23 cellular contexts compared by ENCODE assay signal in the genomic region with DNA sequence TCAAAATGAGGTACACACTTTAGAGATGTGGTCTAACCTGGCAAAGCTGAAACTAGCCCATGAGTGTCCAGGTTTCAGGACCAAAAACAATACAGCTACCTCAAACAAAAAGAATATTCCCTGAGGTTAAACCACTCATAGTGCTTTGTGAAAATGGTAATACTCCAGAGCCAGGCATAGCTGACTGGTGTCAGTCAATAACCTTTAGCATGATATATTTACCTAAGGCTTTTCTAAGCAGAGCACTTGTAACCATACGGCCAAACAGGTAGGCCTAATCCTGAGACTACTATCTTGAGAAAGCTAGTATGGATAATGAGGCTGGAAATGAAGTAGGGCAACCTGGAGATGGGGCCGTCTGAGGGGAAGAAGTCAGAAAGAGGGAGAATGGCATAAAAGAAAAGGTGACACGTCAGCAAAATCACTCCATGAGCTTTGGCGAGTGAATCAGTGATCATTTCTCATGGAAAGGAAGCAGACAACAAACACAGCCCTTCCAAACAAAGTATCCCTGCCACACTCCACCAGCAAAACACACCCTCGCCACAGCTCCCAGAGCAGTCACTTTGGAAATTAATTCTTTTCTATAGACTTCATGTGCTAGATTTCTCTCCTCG. TPM values are rescaled to one million over a fixed set of nuclear protein-coding genes. Genes with fewer than 3 reads are reported as not detected.
"Had no signal": no experiment of that assay in that cellular context is flagged by ENCODE, and none has a peak within 500 bp of the region (broad histone marks: within the 10 kb centered on the region; RNA-seq: fewer than 3 reads in every experiment).

No MANE protein-coding gene starts in this region.

- H3K9me3 Mint-ChIP-seq: activated naive CD4-positive, alpha-beta T cell treated with anti-CD3 and anti-CD28 coated beads, Interleukin-2, amount 50 U/mL, for 72 hours; stimulated activated memory B cell treated with anti-CD40 and anti-IgM and Interleukin-4, amounts not matched to agents 10 μg/mL and 1 μg/mL and 100 μg/mL, for 72 hours had no signal

- H3K4me3 ChIP-seq: adrenal gland, gastroesophageal sphincter, heart left ventricle, sigmoid colon, spleen, thoracic aorta, upper lobe of left lung had no signal

- H3K36me3 ChIP-seq: adrenal gland, gastroesophageal sphincter, heart left ventricle, sigmoid colon, spleen, thoracic aorta, upper lobe of left lung had no signal

- ATAC-seq: activated CD4-positive, CD25-positive, alpha-beta regulatory T cell treated with anti-CD3 and anti-CD28 coated beads, Interleukin-2, amount 50 U/mL, for 24 hours; activated naive CD4-positive, alpha-beta T cell treated with anti-CD3 and anti-CD28 coated beads, Interleukin-2, amount 50 U/mL, for 72 hours; gastroesophageal sphincter; heart left ventricle; left ventricle myocardium superior; stimulated activated memory B cell treated with anti-CD40 and anti-IgM and Interleukin-4, amounts not matched to agents 10 μg/mL and 1 μg/mL and 100 μg/mL, for 72 hours had no signal

- H3K4me1 Mint-ChIP-seq: stimulated activated memory B cell treated with anti-CD40 and anti-IgM and Interleukin-4, amounts not matched to agents 10 μg/mL and 1 μg/mL and 100 μg/mL, for 72 hours had no signal

- H3K27ac ChIP-seq: adrenal gland, gastroesophageal sphincter, sigmoid colon, spleen, thoracic aorta, upper lobe of left lung had no signal

- H3K9me3 ChIP-seq: adrenal gland, gastroesophageal sphincter, heart left ventricle, sigmoid colon, spleen, thoracic aorta, upper lobe of left lung had no signal

- DNase-seq: activated CD4-positive, alpha-beta T cell treated with anti-CD3 and anti-CD28 coated beads, Interleukin-2, amount 50 U/mL, for 4 hours; activated gamma-delta T cell; adrenal gland; cerebellar nuclear complex; cortex of kidney; heart left ventricle; left ventricle myocardium superior; sigmoid colon; spleen; stimulated activated CD4-positive, alpha-beta T cell treated with anti-CD3 and anti-CD28 coated beads, Interleukin-4, amount 100 ng/mL, for 4 hours; upper lobe of left lung had no signal

- H3K27ac Mint-ChIP-seq: activated naive CD4-positive, alpha-beta T cell treated with anti-CD3 and anti-CD28 coated beads, Interleukin-2, amount 50 U/mL, for 72 hours; stimulated activated memory B cell treated with anti-CD40 and anti-IgM and Interleukin-4, amounts not matched to agents 10 μg/mL and 1 μg/mL and 100 μg/mL, for 72 hours had no signal

- FAIRE-seq: astrocyte, bronchial epithelial cell had no signal

- H3K4me3 Mint-ChIP-seq: stimulated activated memory B cell treated with anti-CD40 and anti-IgM and Interleukin-4, amounts not matched to agents 10 μg/mL and 1 μg/mL and 100 μg/mL, for 72 hours had no signal

- H3K4me1 ChIP-seq: adrenal gland, spleen had no signal

- H3K36me3 Mint-ChIP-seq: activated naive CD4-positive, alpha-beta T cell treated with anti-CD3 and anti-CD28 coated beads, Interleukin-2, amount 50 U/mL, for 72 hours; stimulated activated memory B cell treated with anti-CD40 and anti-IgM and Interleukin-4, amounts not matched to agents 10 μg/mL and 1 μg/mL and 100 μg/mL, for 72 hours had no signal

- H3K27me3 ChIP-seq: gastroesophageal sphincter, upper lobe of left lung had no signal

RNA-seq across cellular contexts. Expression of a gene that starts 1.7 kb away (rescaled TPM):
- total RNA-seq: activated CD8-positive, alpha-beta memory T cell treated with anti-CD3 and anti-CD28 coated beads for 36 hours; activated naive CD4-positive, alpha-beta T cell treated with anti-CD3 and anti-CD28 coated beads, Interleukin-2, amount 50 U/mL, for 72 hours; adrenal gland; astrocyte; bronchial epithelial cell; gastroesophageal sphincter; kidney epithelial cell; left ventricle myocardium superior; mononuclear cell; osteocyte; sigmoid colon; spleen; thoracic aorta had no signal
- polyA plus RNA-seq: adrenal gland, esophagus, sigmoid colon, spleen had no signal
